In the genomic region with DNA sequence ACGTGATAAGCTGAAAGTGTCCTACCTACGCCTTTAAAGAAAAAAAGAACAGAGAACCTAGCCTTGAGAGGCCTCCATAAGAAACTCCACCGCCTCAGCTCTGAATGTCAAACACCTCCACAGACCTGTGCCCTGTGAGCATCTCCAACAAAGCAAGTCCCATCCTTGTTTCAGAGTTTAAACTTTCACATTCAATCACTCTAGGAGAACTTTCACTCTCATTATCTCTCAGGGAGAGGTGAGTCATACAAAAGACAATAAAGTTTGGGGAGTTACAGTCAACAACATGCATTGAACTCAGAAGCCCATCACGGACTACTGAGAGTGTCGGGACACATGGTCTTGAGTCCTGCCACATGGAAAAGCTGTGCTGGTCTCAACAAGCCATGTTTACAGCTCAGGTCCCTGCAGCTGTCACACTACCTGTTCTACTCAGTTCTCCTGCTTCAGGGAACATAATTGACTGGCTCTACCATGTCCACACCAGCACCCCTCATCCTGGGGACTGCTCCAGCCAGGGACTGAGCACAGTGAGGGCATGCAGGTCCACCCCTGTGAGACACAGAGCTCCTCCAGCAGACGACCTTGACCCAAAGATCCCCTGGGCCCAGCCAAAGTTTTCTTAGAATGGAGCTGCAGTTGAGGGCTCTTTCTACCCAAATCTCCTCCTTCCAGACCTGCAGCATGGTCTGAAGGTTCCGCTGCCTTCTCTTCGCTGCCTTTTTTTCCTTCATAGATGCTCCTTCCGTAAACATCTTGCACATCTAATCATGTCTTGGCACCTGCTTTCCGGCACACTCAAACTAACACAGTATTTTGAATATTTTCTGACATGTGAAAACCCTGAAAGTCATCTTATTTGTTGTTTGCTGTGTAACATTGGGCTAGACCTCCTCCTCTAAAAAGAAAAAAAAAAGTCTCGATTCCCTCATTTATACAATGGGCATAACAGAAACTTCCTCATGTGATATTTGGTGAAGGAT, we compare ENCODE assay signal across 9 cellular contexts.
DNase-seq lines count a peak whose midpoint lies in the region; ATAC-seq and TF ChIP-seq lines count a peak whose summit lies in the region.
"Had no signal": no experiment of that assay in that cellular context is flagged by ENCODE, and none has a peak within 500 bp of the region (broad histone marks: within the 10 kb centered on the region; RNA-seq: fewer than 3 reads in every experiment).

No MANE protein-coding gene starts in this region.

- H3K4me1 ChIP-seq in OCI-LY1 (ENCODE audit: insufficient read depth, low read length, severe bottlenecking) (peaks cover 100% of the 10 kb centered on the region), colonic mucosa (peaks cover 40% of the 10 kb centered on the region), smooth muscle cell (ENCODE audit: low read depth) (peaks cover 25% of the 10 kb centered on the region), psoas muscle (peaks cover 31% of the 10 kb centered on the region), tibial artery (peaks cover 0 to 59% (median 44%) of the 10 kb centered on the region in 4 donors)

- H3F3A ChIP-seq in OCI-LY1 (ENCODE audit: insufficient read depth, low read length) (peaks cover 18% of the 10 kb centered on the region), smooth muscle cell (ENCODE audit: low read depth) (peaks cover 17% of the 10 kb centered on the region)

- H3K27ac ChIP-seq in OCI-LY1 (ENCODE audit: low read depth, low read length, poor library complexity, severe bottlenecking): peak overlapping the region; percentile 98
- H3K27ac ChIP-seq in colonic mucosa: peak overlapping the region; percentile 60
- H3K27ac ChIP-seq in smooth muscle cell (ENCODE audit: low read depth): no peak overlapping the region
- H3K27ac ChIP-seq in psoas muscle: no peak overlapping the region
- no peak overlapping the region for H3K27ac ChIP-seq in tibial artery
- H3K27ac ChIP-seq: pancreas had no signal

- H3K9me3 ChIP-seq in OCI-LY1 (ENCODE audit: low read length) (no peaks in the 10 kb centered on the region), colonic mucosa (no peaks in the 10 kb centered on the region), smooth muscle cell (replicated peaks; ENCODE audit: low read depth) (no peaks in the 10 kb centered on the region), psoas muscle (no peaks in the 10 kb centered on the region), tibial artery (no peaks in the 10 kb centered on the region)
- H3K9me3 ChIP-seq: pancreas had no signal

- H3K9me2 ChIP-seq in OCI-LY1 (ENCODE audit: low read depth, low read length): no peaks in the 10 kb centered on the region

- no peaks in the 10 kb centered on the region for H4K20me1 ChIP-seq in OCI-LY1 (ENCODE audit: insufficient read depth, low read length)
- peaks cover 3% of the 10 kb centered on the region for H4K20me1 ChIP-seq in smooth muscle cell (ENCODE audit: low read depth)

- ATAC-seq in GM18508 (IDR thresholded peaks at IDR 0.05; ENCODE audit: insufficient read depth, unreplicated experiment) (peak; percentile 49), HG02571 (IDR thresholded peaks at IDR 0.05; ENCODE audit: unreplicated experiment) (peak; percentile 42), psoas muscle (no peak)

- intact Hi-C loops in colonic mucosa (cut with DNase I): loop anchor here (10.0 kb wide), 1 partner anchor 178 kb away; no protein-coding TSS in a partner anchor
- intact Hi-C loops in psoas muscle (cut with DNase I): no loop called here
- intact Hi-C loops in tibial artery (cut with DNase I; ENCODE audit: low total_unique reads): no loop called here

- H3K79me2 ChIP-seq in OCI-LY1 (ENCODE audit: insufficient read depth, low read length): peaks cover 9% of the 10 kb centered on the region; the same call in 1 of the 2 replicates
- peaks cover 36% of the 10 kb centered on the region for H3K79me2 ChIP-seq in smooth muscle cell (ENCODE audit: low read depth)

- H3K36me3 ChIP-seq in OCI-LY1 (ENCODE audit: insufficient read depth, low read length) (peaks cover 81% of the 10 kb centered on the region), colonic mucosa (no peaks in the 10 kb centered on the region), smooth muscle cell (ENCODE audit: low read depth) (no peaks in the 10 kb centered on the region), psoas muscle (ENCODE audit: insufficient read depth in 1 of 2, low read depth in 1 of 2) (peaks cover 3 to 28% of the 10 kb centered on the region in 2 donors), tibial artery (peaks cover 5 to 28% (median 18%) of the 10 kb centered on the region in 3 donors)

- H3K4me2 ChIP-seq in OCI-LY1 (ENCODE audit: low read length): peak overlapping the region; percentile 61
- no peak overlapping the region for H3K4me2 ChIP-seq in smooth muscle cell

- 88% methylated on average over 11 of the region's 11 CpGs for WGBS in smooth muscle cell (ENCODE audit: low lambda C conversion rate)
- 80 to 87% (median 81%) methylated on average over 11 of the region's 11 CpGs for WGBS in psoas muscle, 3 donors

- H3K9ac ChIP-seq in OCI-LY1 (ENCODE audit: low read length) (peak overlapping the region; percentile 50), colonic mucosa (ENCODE audit: low read depth in 2 of 2, low read length in 2 of 2) (no peak overlapping the region), smooth muscle cell (ENCODE audit: low read depth) (no peak overlapping the region)

- H3K27me3 ChIP-seq in OCI-LY1 (ENCODE audit: insufficient read depth, low read length): no peaks in the 10 kb centered on the region
- no peaks in the 10 kb centered on the region for H3K27me3 ChIP-seq in colonic mucosa
- no peaks in the 10 kb centered on the region for H3K27me3 ChIP-seq in smooth muscle cell (ENCODE audit: low read depth)
- H3K27me3 ChIP-seq in psoas muscle (ENCODE audit: insufficient read depth in 3 of 3, low read length in 2 of 3): no peaks in the 10 kb centered on the region
- H3K27me3 ChIP-seq in tibial artery: no peaks in the 10 kb centered on the region
- H3K27me3 ChIP-seq: pancreas had no signal

- peak overlapping the region; percentile 18 for H3K4me3 ChIP-seq in OCI-LY1 (ENCODE audit: low read depth, low read length, poor library complexity, severe bottlenecking)
- no peak overlapping the region for H3K4me3 ChIP-seq in colonic mucosa
- H3K4me3 ChIP-seq in smooth muscle cell: no peak overlapping the region
- no peak overlapping the region for H3K4me3 ChIP-seq in psoas muscle
- H3K4me3 ChIP-seq in tibial artery: no peak overlapping the region
- H3K4me3 ChIP-seq: pancreas had no signal

- H2AFZ ChIP-seq in OCI-LY1 (ENCODE audit: low read length) (no peak overlapping the region), smooth muscle cell (ENCODE audit: low read depth) (no peak overlapping the region)

- TF ChIP-seq CTCF in OCI-LY1 (IDR thresholded peaks at IDR 0.05; ENCODE audit: low read length): no peak
- TF ChIP-seq CTCF in colonic mucosa (IDR thresholded peaks at IDR 0.05): no peak
- TF ChIP-seq CTCF in smooth muscle cell (IDR thresholded peaks at IDR 0.05; ENCODE audit: borderline replicate concordance, insufficient read depth, poor library complexity, severe bottlenecking): no peak
- no peak for TF ChIP-seq CTCF in psoas muscle (IDR thresholded peaks at IDR 0.05)
- no peak for TF ChIP-seq CTCF in tibial artery (IDR thresholded peaks at IDR 0.05)

- DNase-seq in colonic mucosa: no peak
- peak in 5 of 6 experiments; percentile 42 to 68 (median 48) for DNase-seq in stimulated activated naive CD4-positive, alpha-beta T cell (lab: John Stamatoyannopoulos, UW)
- no peak for DNase-seq in smooth muscle cell (lab: John Stamatoyannopoulos, UW; ENCODE audit: unreplicated experiment)
- no peak for DNase-seq in psoas muscle
- no peak for DNase-seq in tibial artery
- DNase-seq: pancreas had no signal

Comparison
In these comparisons a context has a peak if more than half of its experiments do, and no peak if none do; other contexts are left out.
1. ATAC-seq: peak in GM18508 (single experiment) and HG02571 (single experiment); none in psoas muscle (0 of 4).
2. H3K27ac ChIP-seq: peak in OCI-LY1 (single experiment) and colonic mucosa (single experiment); none in smooth muscle cell (single experiment), psoas muscle (single experiment) and tibial artery (0 of 2).
3. DNase-seq: peak in stimulated activated naive CD4-positive, alpha-beta T cell (5 of 6); none in colonic mucosa (single experiment), smooth muscle cell (single experiment), psoas muscle (0 of 2) and tibial artery (0 of 2).